19 cellular contexts compared by ENCODE assay signal in genomic region chr15:62989366-62990055, GRCh38. TPM values are rescaled to one million over a fixed set of nuclear protein-coding genes. Genes with fewer than 3 reads are reported as not detected.
DNase-seq lines count a peak whose midpoint lies in the region; ATAC-seq, FAIRE-seq and TF ChIP-seq lines count a peak whose summit lies in the region.
"Had no signal": no experiment of that assay in that cellular context is flagged by ENCODE, and none has a peak within 500 bp of the region (broad histone marks: within the 10 kb centered on the region; RNA-seq: fewer than 3 reads in every experiment).

No MANE protein-coding gene starts in this region.

- no TSS peak for BruUV-seq in PC-3 (replicated peaks; lab: Mats Ljungman, UMichigan)

- H3K27ac ChIP-seq in GM23338 (ENCODE audit: low read depth) (no peak overlapping the region; the same call in 1 of the 2 replicates), astrocyte (ENCODE audit: low read depth, low read length) (no peak overlapping the region), PC-3 (ENCODE audit: low read length) (no peak overlapping the region)
- H3K27ac ChIP-seq: gastrocnemius medialis, Peyer's patch had no signal

- H3K4me1 ChIP-seq in GM23338 (ENCODE audit: insufficient read depth) (no peaks in the 10 kb centered on the region), astrocyte (ENCODE audit: insufficient read depth, low read length) (peaks cover 15% of the 10 kb centered on the region), skeletal muscle satellite cell (ENCODE audit: control insufficient read depth, insufficient read depth, low read length) (peaks cover 9% of the 10 kb centered on the region), PC-3 (ENCODE audit: insufficient read depth, low read length) (0 out of 2 replicates have a peak, but pooled peaks cover under 1% of the 10 kb centered on the region)
- H3K4me1 ChIP-seq: gastrocnemius medialis, Peyer's patch had no signal

- no peaks in the 10 kb centered on the region; the same call in 2 of the 3 replicates for H3K36me3 Mint-ChIP-seq in GM23338 (ENCODE audit: low read depth)
- H3K36me3 Mint-ChIP-seq in astrocyte (ENCODE audit: low read depth, unreplicated experiment): no peaks in the 10 kb centered on the region
- H3K36me3 Mint-ChIP-seq: activated CD4-positive, alpha-beta memory T cell treated with anti-CD3 and anti-CD28 coated beads for 36 hours; activated naive CD4-positive, alpha-beta T cell treated with anti-CD3 and anti-CD28 coated beads, Interleukin-2, amount 50 U/mL, for 72 hours; immature natural killer cell had no signal

- H3K27ac Mint-ChIP-seq in GM23338 (no peak overlapping the region), astrocyte (ENCODE audit: unreplicated experiment) (no peak overlapping the region)
- H3K27ac Mint-ChIP-seq: activated CD4-positive, alpha-beta memory T cell treated with anti-CD3 and anti-CD28 coated beads for 36 hours; activated naive CD4-positive, alpha-beta T cell treated with anti-CD3 and anti-CD28 coated beads, Interleukin-2, amount 50 U/mL, for 72 hours; immature natural killer cell had no signal

- H3K9me3 Mint-ChIP-seq in GM23338 (no peaks in the 10 kb centered on the region), astrocyte (ENCODE audit: unreplicated experiment) (peaks cover 2% of the 10 kb centered on the region)
- H3K9me3 Mint-ChIP-seq: activated CD4-positive, alpha-beta memory T cell treated with anti-CD3 and anti-CD28 coated beads for 36 hours; activated naive CD4-positive, alpha-beta T cell treated with anti-CD3 and anti-CD28 coated beads, Interleukin-2, amount 50 U/mL, for 72 hours; immature natural killer cell had no signal

- H3K36me3 ChIP-seq in GM23338 (ENCODE audit: insufficient read depth) (no peaks in the 10 kb centered on the region), astrocyte (ENCODE audit: insufficient read depth, low read length) (no peaks in the 10 kb centered on the region), skeletal muscle satellite cell (ENCODE audit: insufficient read depth, low read length) (no peaks in the 10 kb centered on the region), PC-3 (ENCODE audit: low read depth, low read length) (no peaks in the 10 kb centered on the region)
- H3K36me3 ChIP-seq: BE2C, gastrocnemius medialis, Peyer's patch had no signal

- H3K9ac ChIP-seq in astrocyte (ENCODE audit: low read length) (no peak overlapping the region), skeletal muscle satellite cell (ENCODE audit: low read depth, low read length) (no peak overlapping the region), PC-3 (ENCODE audit: low read length) (no peak overlapping the region)

- ATAC-seq in GM23338 (peak; percentile 21; the same call in 1 of the 3 replicates), HG02852 (IDR thresholded peaks at IDR 0.05; ENCODE audit: unreplicated experiment) (no peak), GM21526 (IDR thresholded peaks at IDR 0.05; ENCODE audit: low FRiP score, unreplicated experiment) (no peak), PC-3 (no peak; the same call in 1 of the 2 replicates), HG03159 (IDR thresholded peaks at IDR 0.05; ENCODE audit: unreplicated experiment) (no peak)
- ATAC-seq: activated naive CD4-positive, alpha-beta T cell treated with anti-CD3 and anti-CD28 coated beads, Interleukin-2, amount 50 U/mL, for 72 hours; gastrocnemius medialis had no signal

- H3K9me2 ChIP-seq in GM23338 (ENCODE audit: insufficient read depth) (0 out of 2 replicates have a peak, but pooled peaks cover 3% of the 10 kb centered on the region), PC-3 (replicated peaks; ENCODE audit: low read length) (no peaks in the 10 kb centered on the region)

- DNase-seq in GM23338 (ENCODE audit: low spot score) (no peak), astrocyte (ENCODE audit: low read depth) (peak; percentile 60), hepatic stellate cell (ENCODE audit: low spot score) (peak; percentile 29), PC-3 (no peak)
- DNase-seq: activated CD4-positive, alpha-beta memory T cell treated with anti-CD3 and anti-CD28 coated beads for 36 hours; activated T-cell treated with anti-CD3 and anti-CD28 coated beads, Interleukin-2, amount 50 U/mL, for 48 hours; BE2C; central memory CD4-positive, alpha-beta T cell; gastrocnemius medialis; immature natural killer cell; mesendoderm; NCI-H1092; Peyer's patch had no signal

- TF ChIP-seq CTCF in GM23338 (conservative IDR thresholded peaks at IDR 0.05; ENCODE audit: low read depth in 2 of 2) (no peak), astrocyte (IDR thresholded peaks at IDR 0.05; ENCODE audit: insufficient read depth, low read depth, low read length) (no peak), PC-3 (conservative IDR thresholded peaks at IDR 0.05; ENCODE audit: low read depth, low read length) (no peak)

- H3K4me3 Mint-ChIP-seq in GM23338 (no peak overlapping the region), astrocyte (ENCODE audit: unreplicated experiment) (peak overlapping the region; percentile 9)
- H3K4me3 Mint-ChIP-seq: activated CD4-positive, alpha-beta memory T cell treated with anti-CD3 and anti-CD28 coated beads for 36 hours; immature natural killer cell had no signal

- no peak for FAIRE-seq in astrocyte (lab: Jason Lieb, UNC)
- FAIRE-seq: D721Med had no signal

- CTCF ChIA-PET in PC-3 (lab: Charles Lee): no interaction called here

- H3K4me3 ChIP-seq in GM23338 (no peak overlapping the region), astrocyte (ENCODE audit: insufficient read depth, low read depth, low read length) (no peak overlapping the region), skeletal muscle satellite cell (ENCODE audit: low read length) (no peak overlapping the region), PC-3 (ENCODE audit: low read length) (no peak overlapping the region)
- H3K4me3 ChIP-seq: gastrocnemius medialis, Peyer's patch had no signal

- H3K4me1 Mint-ChIP-seq in GM23338 (peaks cover 14% of the 10 kb centered on the region), astrocyte (ENCODE audit: low read depth, unreplicated experiment) (peaks cover 28% of the 10 kb centered on the region)
- H3K4me1 Mint-ChIP-seq: immature natural killer cell had no signal

- POLR2A ChIA-PET in PC-3 (lab: Charles Lee; ENCODE audit: unreplicated experiment): no interaction called here

- H4K20me1 ChIP-seq in GM23338 (replicated peaks; ENCODE audit: insufficient read depth) (no peaks in the 10 kb centered on the region), astrocyte (ENCODE audit: insufficient read depth, low read length) (no peaks in the 10 kb centered on the region), PC-3 (ENCODE audit: low read length) (no peaks in the 10 kb centered on the region)

- H3K27me3 Mint-ChIP-seq in GM23338 (ENCODE audit: insufficient read depth, low read depth, poor library complexity) (peaks cover 7% of the 10 kb centered on the region), astrocyte (ENCODE audit: low read depth, unreplicated experiment) (no peaks in the 10 kb centered on the region)

- H3F3A ChIP-seq in GM23338 (replicated peaks; ENCODE audit: low read depth) (no peaks in the 10 kb centered on the region), PC-3 (ENCODE audit: low read length, unreplicated experiment) (no peaks in the 10 kb centered on the region)

- H2AFZ ChIP-seq in GM23338: peak overlapping the region; percentile 53
- no peak overlapping the region for H2AFZ ChIP-seq in astrocyte (ENCODE audit: low read depth, low read length)
- no peak overlapping the region for H2AFZ ChIP-seq in PC-3 (ENCODE audit: low read length)

- no peaks in the 10 kb centered on the region for H3K27me3 ChIP-seq in GM23338 (ENCODE audit: insufficient read depth)
- no peaks in the 10 kb centered on the region for H3K27me3 ChIP-seq in astrocyte (ENCODE audit: insufficient read depth, low read length)
- peaks cover 4% of the 10 kb centered on the region for H3K27me3 ChIP-seq in skeletal muscle satellite cell (ENCODE audit: control insufficient read depth, insufficient read depth, low read length)
- no peaks in the 10 kb centered on the region for H3K27me3 ChIP-seq in PC-3 (ENCODE audit: low read length)
- H3K27me3 ChIP-seq: BE2C, gastrocnemius medialis, Peyer's patch had no signal

- no peaks in the 10 kb centered on the region for H3K79me2 ChIP-seq in GM23338 (replicated peaks; ENCODE audit: insufficient read depth)
- no peaks in the 10 kb centered on the region for H3K79me2 ChIP-seq in astrocyte (ENCODE audit: insufficient read depth, low read length)
- H3K79me2 ChIP-seq in PC-3 (ENCODE audit: low read length): no peaks in the 10 kb centered on the region

- intact Hi-C loops in PC-3 (cut with micrococcal nuclease): no loop called here

- H3K9me3 ChIP-seq in astrocyte (ENCODE audit: insufficient read depth, low read depth, low read length) (no peaks in the 10 kb centered on the region), skeletal muscle satellite cell (replicated peaks; ENCODE audit: low read length) (no peaks in the 10 kb centered on the region), PC-3 (ENCODE audit: low read length) (no peaks in the 10 kb centered on the region)
- H3K9me3 ChIP-seq: BE2C, gastrocnemius medialis, Peyer's patch had no signal

- H3K4me2 ChIP-seq in GM23338 (no peak overlapping the region), astrocyte (ENCODE audit: low read length) (peak overlapping the region; percentile 25), skeletal muscle satellite cell (ENCODE audit: low read length) (peak overlapping the region; percentile 12), PC-3 (ENCODE audit: low read length) (no peak overlapping the region)

TF ChIP-seq in GM23338, 12 proteins besides CTCF, POLR2A, EP300 and RAD21 (continues in another document):
- TF ChIP-seq, protein P1, sequence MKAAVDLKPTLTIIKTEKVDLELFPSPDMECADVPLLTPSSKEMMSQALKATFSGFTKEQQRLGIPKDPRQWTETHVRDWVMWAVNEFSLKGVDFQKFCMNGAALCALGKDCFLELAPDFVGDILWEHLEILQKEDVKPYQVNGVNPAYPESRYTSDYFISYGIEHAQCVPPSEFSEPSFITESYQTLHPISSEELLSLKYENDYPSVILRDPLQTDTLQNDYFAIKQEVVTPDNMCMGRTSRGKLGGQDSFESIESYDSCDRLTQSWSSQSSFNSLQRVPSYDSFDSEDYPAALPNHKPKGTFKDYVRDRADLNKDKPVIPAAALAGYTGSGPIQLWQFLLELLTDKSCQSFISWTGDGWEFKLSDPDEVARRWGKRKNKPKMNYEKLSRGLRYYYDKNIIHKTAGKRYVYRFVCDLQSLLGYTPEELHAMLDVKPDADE (IDR thresholded peaks at IDR 0.05): no peak
- no peak for TF ChIP-seq EZH2phosphoT487 (IDR thresholded peaks at IDR 0.05; ENCODE audit: unreplicated experiment)
- TF ChIP-seq JUNB (IDR thresholded peaks at IDR 0.05; ENCODE audit: unreplicated experiment): no peak
- TF ChIP-seq EZH2 (IDR thresholded peaks at IDR 0.05; ENCODE audit: low read depth, unreplicated experiment): no peak

RNA-seq across cellular contexts. Expression of gene TPM1, which starts 53.0 kb away (rescaled TPM):
- total RNA-seq in GM23338 (2014; rRNA removed; shearing (Covaris generic)): 412 and 449 TPM in 2 replicates
- polyA plus RNA-seq in GM23338 (2016; fragmentation: Nextera tagmentation; extraction: Ambion mirVana): 913 and 929 TPM in 2 replicates
- total RNA-seq in astrocyte (2,922 and 3,062 TPM in 2 replicates), PC-3 (2014; rRNA removed) (127 and 156 TPM in 2 replicates)
- 169 and 227 TPM in 2 replicates for total RNA-seq in skeletal muscle satellite cell (2012; rRNA removed)

Comparison
In these comparisons a context has a peak if more than half of its experiments do, and no peak if none do; other contexts are left out.
1. DNase-seq: peak in astrocyte (single experiment) and hepatic stellate cell (single experiment); none in GM23338 (single experiment) and PC-3 (single experiment).
2. H3K4me2 ChIP-seq: peak in astrocyte (single experiment) and skeletal muscle satellite cell (single experiment); none in GM23338 (single experiment) and PC-3 (single experiment).